Comparison of ENCODE assay signal across 16 cellular contexts in genomic region chr1:65437616-65438015, GRCh38. TPM values are rescaled to one million over a fixed set of nuclear protein-coding genes. Genes with fewer than 3 reads are reported as not detected.
A peak's percentile ranks its signal among the peaks of the same experiment; 100 is the strongest.
DNase-seq lines count a peak whose midpoint lies in the region.
"Had no signal": no experiment of that assay in that cellular context is flagged by ENCODE, and none has a peak within 500 bp of the region (broad histone marks: within the 10 kb centered on the region; RNA-seq: fewer than 3 reads in every experiment).

No MANE protein-coding gene starts in this region.

- peak overlapping the region in 1 of 2 experiments; percentile 26 for H3K4ac ChIP-seq in mesenchymal stem cell (ENCODE audit: low read depth in 1 of 2, low read length in 2 of 2)

- no peak overlapping the region for H4K8ac ChIP-seq in mesenchymal stem cell (ENCODE audit: low read length)

- H2AK5ac ChIP-seq in mesenchymal stem cell (ENCODE audit: low read length, severe bottlenecking), result peak overlapping the region; percentile 17

- H3K4me3 ChIP-seq in mesenchymal stem cell (ENCODE audit: insufficient read depth in 1 of 2, low read depth in 1 of 2, low read length in 2 of 2), result no peak overlapping the region
- H3K4me3 ChIP-seq: A549; BLaER1 treated with 17β-estradiol and CSF1 and Interleukin-3, amounts not matched to agents 10 nM and 100 nM had no signal

- H3K27ac ChIP-seq in mesenchymal stem cell (ENCODE audit: low read length, poor library complexity, severe bottlenecking), result no peak overlapping the region
- H3K27ac ChIP-seq: 22Rv1; A549; BLaER1 treated with 17β-estradiol and CSF1 and Interleukin-3, amounts not matched to agents 10 nM and 100 nM; C4-2B had no signal

- peaks cover 2% of the 10 kb centered on the region for H3K4me1 ChIP-seq in mesenchymal stem cell (ENCODE audit: control insufficient read depth, insufficient read depth, low read depth, low read length)
- H3K4me1 ChIP-seq: A549, Caco-2 had no signal

- H3K36me3 ChIP-seq in mesenchymal stem cell (ENCODE audit: control insufficient read depth in 1 of 2, insufficient read depth in 2 of 2, low read depth in 1 of 2, low read length in 2 of 2), result peaks cover 7 to 34% of the 10 kb centered on the region in 2 experiments

- DNase-seq in NCI-H82 (lab: John Stamatoyannopoulos, UW) (peak; percentile 17), NCI-H82 treated with DMSO at 0.1 percent for 48 hours (lab: John Stamatoyannopoulos, UW; ENCODE audit: unreplicated experiment) (no peak), mesenchymal stem cell (no peak), SKM-1 (lab: John Stamatoyannopoulos, UW; ENCODE audit: unreplicated experiment) (no peak)
- no peak for DNase-seq in activated CD8-positive, alpha-beta memory T cell treated with anti-CD3 and anti-CD28 coated beads, Interleukin-2, amount 50 U/mL, for 4 hours
- DNase-seq: AML-193; Caco-2; Calu3; CD4-positive, alpha-beta T cell; CD8-positive, alpha-beta T cell; DMS79 treated with DMSO at 0.1 percent for 48 hours; GF-D8 had no signal

- WGBS in mesenchymal stem cell, result over 99% methylated on average over 4 of the region's 7 CpGs

- H3K23ac ChIP-seq in mesenchymal stem cell (ENCODE audit: low read length in 2 of 2), result no peak overlapping the region

- H2BK120ac ChIP-seq in mesenchymal stem cell (ENCODE audit: low read depth, low read length), result no peak overlapping the region

- H2BK15ac ChIP-seq in mesenchymal stem cell (ENCODE audit: low read depth, poor library complexity, severe bottlenecking), result no peak overlapping the region

- H2AFZ ChIP-seq in mesenchymal stem cell (ENCODE audit: low read depth, low read length), result no peak overlapping the region

- H3K14ac ChIP-seq in mesenchymal stem cell (ENCODE audit: low read length in 2 of 2), result peak overlapping the region in 1 of 2 experiments; percentile 15

- no peak overlapping the region for H2BK5ac ChIP-seq in mesenchymal stem cell (ENCODE audit: low read depth, low read length, poor library complexity, severe bottlenecking)

- no peak overlapping the region for H4K91ac ChIP-seq in mesenchymal stem cell (ENCODE audit: low read length)

- H3K79me1 ChIP-seq in mesenchymal stem cell (replicated peaks; ENCODE audit: low read length, poor library complexity, severe bottlenecking), result peaks cover 9% of the 10 kb centered on the region

- H3K27me3 ChIP-seq in mesenchymal stem cell (ENCODE audit: control insufficient read depth in 1 of 2, insufficient read depth in 1 of 2, low read length in 2 of 2), result no peaks in the 10 kb centered on the region
- H3K27me3 ChIP-seq: BLaER1 treated with 17β-estradiol and CSF1 and Interleukin-3, amounts not matched to agents 10 nM and 100 nM had no signal

- H3K9ac ChIP-seq in mesenchymal stem cell (ENCODE audit: low read length), result no peak overlapping the region
- H3K9ac ChIP-seq: BLaER1 treated with 17β-estradiol and CSF1 and Interleukin-3, amounts not matched to agents 10 nM and 100 nM had no signal

- no peak overlapping the region for H2BK12ac ChIP-seq in mesenchymal stem cell (ENCODE audit: low read length in 2 of 2)

- no peaks in the 10 kb centered on the region for H3K9me3 ChIP-seq in mesenchymal stem cell (ENCODE audit: control insufficient read depth, low read length)
- H3K9me3 ChIP-seq: A549; BLaER1 treated with 17β-estradiol and CSF1 and Interleukin-3, amounts not matched to agents 10 nM and 100 nM; Caco-2 had no signal

- no peak overlapping the region for H3K4me2 ChIP-seq in mesenchymal stem cell (ENCODE audit: low read length, poor library complexity, severe bottlenecking)
- H3K4me2 ChIP-seq: A549; BLaER1 treated with 17β-estradiol and CSF1 and Interleukin-3, amounts not matched to agents 10 nM and 100 nM had no signal

- H3K18ac ChIP-seq in mesenchymal stem cell (ENCODE audit: low read depth in 1 of 2, low read length in 2 of 2), result no peak overlapping the region

RNA-seq across cellular contexts. Expression of gene LEPR, which starts 17.1 kb away (rescaled TPM):
- polyA plus RNA-seq in mesenchymal stem cell (2013, experiment 1 of 2), result 55.1 TPM
- polyA plus RNA-seq in mesenchymal stem cell (2013, experiment 2 of 2), result 58.6 TPM

RNA-seq across cellular contexts. Expression of gene LEPROT, which starts 17.1 kb away (rescaled TPM):
- polyA plus RNA-seq in mesenchymal stem cell (2013, experiment 1 of 2), result 121 TPM
- 125 TPM for polyA plus RNA-seq in mesenchymal stem cell (2013, experiment 2 of 2)
